In genomic region chr20:50848341-50848808, GRCh38 we compare ENCODE assay signal across 8 cellular contexts. TPM values are rescaled to one million over a fixed set of nuclear protein-coding genes. Genes with fewer than 3 reads are reported as not detected.
A peak's percentile ranks its signal among the peaks of the same experiment; 100 is the strongest.
DNase-seq lines count a peak whose midpoint lies in the region; ATAC-seq and TF ChIP-seq lines count a peak whose summit lies in the region.

No MANE protein-coding gene starts in this region.

- no peak overlapping the region for H2BK15ac ChIP-seq in neuronal stem cell (ENCODE audit: low read length)

- H3K36me3 ChIP-seq in ascending aorta, result no peaks in the 10 kb centered on the region
- no peaks in the 10 kb centered on the region for H3K36me3 ChIP-seq in right atrium auricular region
- no peaks in the 10 kb centered on the region for H3K36me3 ChIP-seq in skeletal muscle tissue (ENCODE audit: control insufficient read depth in 3 of 3, insufficient read depth in 3 of 3, low read length in 3 of 3)
- H3K36me3 ChIP-seq in neuronal stem cell (replicated peaks in 1 of 2; ENCODE audit: control insufficient read depth in 2 of 2, insufficient read depth in 2 of 2, low read length in 2 of 2), result peaks cover 0 to 2% of the 10 kb centered on the region in 2 donors

- DNase-seq in ascending aorta (ENCODE audit: low spot score in 2 of 2) (peak in 1 of 2 donors; percentile 72), right atrium auricular region (ENCODE audit: low spot score) (peak; percentile 59), A172 (ENCODE audit: low spot score) (no peak), NCI-H524 treated with DMSO at 0.1 percent for 48 hours (lab: John Stamatoyannopoulos, UW) (no peak), neuronal stem cell (ENCODE audit: low spot score) (no peak)

- H2BK120ac ChIP-seq in neuronal stem cell (ENCODE audit: low read depth, low read length), result no peak overlapping the region

- peak overlapping the region in 2 of 4 donors; percentile 58 to 93 for H3K4me3 Mint-ChIP-seq in IgD-negative memory B cell

- H3K4me2 ChIP-seq in neuronal stem cell (ENCODE audit: insufficient read depth, low read length, poor library complexity, severe bottlenecking), result no peak overlapping the region

- no peak overlapping the region for H2AFZ ChIP-seq in neuronal stem cell (ENCODE audit: low read length)

- no peaks in the 10 kb centered on the region for H3K27me3 Mint-ChIP-seq in IgD-negative memory B cell

- H3K4me1 Mint-ChIP-seq in IgD-negative memory B cell, result peaks cover 29 to 38% (median 36%) of the 10 kb centered on the region in 3 donors

- no peak overlapping the region for H3K4ac ChIP-seq in neuronal stem cell (ENCODE audit: low read length)

- H4K91ac ChIP-seq in neuronal stem cell (ENCODE audit: low read depth, low read length, poor library complexity), result no peak overlapping the region

- H3K9me3 Mint-ChIP-seq in IgD-negative memory B cell, result no peaks in the 10 kb centered on the region

- no peak overlapping the region for H2AK5ac ChIP-seq in neuronal stem cell (ENCODE audit: low read depth, low read length)

- H3K27me3 ChIP-seq in ascending aorta (no peaks in the 10 kb centered on the region), right atrium auricular region (no peaks in the 10 kb centered on the region), skeletal muscle tissue (ENCODE audit: control insufficient read depth in 3 of 3, insufficient read depth in 3 of 3, low read length in 3 of 3) (peaks cover 0 to 2% (median 0%) of the 10 kb centered on the region in 3 donors), neuronal stem cell (ENCODE audit: control insufficient read depth in 3 of 3, insufficient read depth in 3 of 3, low read depth in 1 of 3, low read length in 3 of 3) (no peaks in the 10 kb centered on the region)

- H3K9me3 ChIP-seq in ascending aorta (no peaks in the 10 kb centered on the region), right atrium auricular region (no peaks in the 10 kb centered on the region), skeletal muscle tissue (ENCODE audit: control insufficient read depth in 3 of 3, low read length in 3 of 3) (no peaks in the 10 kb centered on the region), neuronal stem cell (replicated peaks in 1 of 2; ENCODE audit: control insufficient read depth in 2 of 2, insufficient read depth in 1 of 2, low read depth in 1 of 2, low read length in 2 of 2) (no peaks in the 10 kb centered on the region)

- H3K36me3 Mint-ChIP-seq in IgD-negative memory B cell, result no peaks in the 10 kb centered on the region

- TF ChIP-seq CTCF in ascending aorta (IDR thresholded peaks at IDR 0.05) (no peak), right atrium auricular region (IDR thresholded peaks at IDR 0.05) (no peak)

- H3K4me3 ChIP-seq in ascending aorta (peak overlapping the region; percentile 24 to 47), right atrium auricular region (peak overlapping the region in 1 of 2 donors; percentile 10), skeletal muscle tissue (ENCODE audit: low read length in 3 of 3) (peak overlapping the region; percentile 14 to 65 (median 33)), neuronal stem cell (ENCODE audit: low read length in 2 of 2) (no peak overlapping the region)

- H2BK12ac ChIP-seq in neuronal stem cell (ENCODE audit: low read length), result no peak overlapping the region

- peak overlapping the region; percentile 69 to 88 (median 82) for H3K27ac Mint-ChIP-seq in IgD-negative memory B cell

- H3K14ac ChIP-seq in neuronal stem cell (ENCODE audit: low read length), result no peak overlapping the region

- H3K23ac ChIP-seq in neuronal stem cell (ENCODE audit: low read depth, low read length, poor library complexity), result no peak overlapping the region

- H3K18ac ChIP-seq in neuronal stem cell (ENCODE audit: low read length), result no peak overlapping the region

- peaks cover 4 to 28% of the 10 kb centered on the region in 2 donors for H3K4me1 ChIP-seq in ascending aorta
- peaks cover 0 to 19% of the 10 kb centered on the region in 2 donors for H3K4me1 ChIP-seq in right atrium auricular region
- peaks cover 9 to 13% (median 12%) of the 10 kb centered on the region in 3 donors for H3K4me1 ChIP-seq in skeletal muscle tissue (ENCODE audit: control insufficient read depth in 3 of 3, insufficient read depth in 3 of 3, low read length in 3 of 3)
- peaks cover 0 to 8% of the 10 kb centered on the region in 2 donors for H3K4me1 ChIP-seq in neuronal stem cell (ENCODE audit: control insufficient read depth in 2 of 2, insufficient read depth in 1 of 2, low read depth in 1 of 2, low read length in 2 of 2)

- WGBS in neuronal stem cell (ENCODE audit: extremely low coverage in 2 of 2, insufficient read length in 2 of 2, insufficient replicate concordance in 1 of 2), 2 donors, result no CpG with 5 or more reads among the region's 8 CpGs

- no peak for ATAC-seq in HG03097 (IDR thresholded peaks at IDR 0.05; ENCODE audit: low FRiP score, unreplicated experiment)

- no peak overlapping the region for H4K8ac ChIP-seq in neuronal stem cell (ENCODE audit: low read depth, low read length)

- H3K9ac ChIP-seq in skeletal muscle tissue (ENCODE audit: low read depth in 1 of 3, low read length in 3 of 3) (peak overlapping the region in 2 of 3 donors; percentile 36 to 66), neuronal stem cell (ENCODE audit: low read depth, low read length, poor library complexity) (no peak overlapping the region)

- H3K27ac ChIP-seq in ascending aorta (peak overlapping the region; percentile 55 to 58), right atrium auricular region (peak overlapping the region in 1 of 2 donors; percentile 32), skeletal muscle tissue (ENCODE audit: low read depth, low read length) (no peak overlapping the region), neuronal stem cell (replicated peaks; ENCODE audit: low read length) (no peak overlapping the region)

- H3K79me1 ChIP-seq in neuronal stem cell (ENCODE audit: low read depth, low read length), result peaks cover 1% of the 10 kb centered on the region

- intact Hi-C loops in ascending aorta (cut with DNase I), result no loop called here

- no peak overlapping the region for H2BK5ac ChIP-seq in neuronal stem cell (ENCODE audit: low read length)

RNA-seq across cellular contexts. Expression of gene BCAS4, which starts 53.5 kb away (rescaled TPM):
- 118 TPM for polyA plus RNA-seq in IgD-negative memory B cell
- total RNA-seq in ascending aorta, result 0.85 TPM
- 1 to 10 TPM; 1.5 to 2.2 TPM for total RNA-seq in right atrium auricular region
- 1.0 TPM for total RNA-seq in skeletal muscle tissue
- 21.4 and 43.8 TPM in 2 replicates for total RNA-seq in A172 (2014; rRNA removed; shearing (Covaris generic))
- polyA plus RNA-seq in neuronal stem cell (2013, experiment 1 of 2), result 17.8 TPM
- 14.9 TPM for polyA plus RNA-seq in neuronal stem cell (2013, experiment 2 of 2)

Comparison
In these comparisons a context has a peak if more than half of its experiments do, and no peak if none do; other contexts are left out.
1. H3K27ac ChIP-seq: peak in ascending aorta (2 of 2); none in skeletal muscle tissue (single experiment) and neuronal stem cell (single experiment).
2. H3K4me3 ChIP-seq: peak in ascending aorta (2 of 2) and skeletal muscle tissue (3 of 3); none in neuronal stem cell (0 of 2).